ENCODE assay signal across 1 cellular context in the genomic region with DNA sequence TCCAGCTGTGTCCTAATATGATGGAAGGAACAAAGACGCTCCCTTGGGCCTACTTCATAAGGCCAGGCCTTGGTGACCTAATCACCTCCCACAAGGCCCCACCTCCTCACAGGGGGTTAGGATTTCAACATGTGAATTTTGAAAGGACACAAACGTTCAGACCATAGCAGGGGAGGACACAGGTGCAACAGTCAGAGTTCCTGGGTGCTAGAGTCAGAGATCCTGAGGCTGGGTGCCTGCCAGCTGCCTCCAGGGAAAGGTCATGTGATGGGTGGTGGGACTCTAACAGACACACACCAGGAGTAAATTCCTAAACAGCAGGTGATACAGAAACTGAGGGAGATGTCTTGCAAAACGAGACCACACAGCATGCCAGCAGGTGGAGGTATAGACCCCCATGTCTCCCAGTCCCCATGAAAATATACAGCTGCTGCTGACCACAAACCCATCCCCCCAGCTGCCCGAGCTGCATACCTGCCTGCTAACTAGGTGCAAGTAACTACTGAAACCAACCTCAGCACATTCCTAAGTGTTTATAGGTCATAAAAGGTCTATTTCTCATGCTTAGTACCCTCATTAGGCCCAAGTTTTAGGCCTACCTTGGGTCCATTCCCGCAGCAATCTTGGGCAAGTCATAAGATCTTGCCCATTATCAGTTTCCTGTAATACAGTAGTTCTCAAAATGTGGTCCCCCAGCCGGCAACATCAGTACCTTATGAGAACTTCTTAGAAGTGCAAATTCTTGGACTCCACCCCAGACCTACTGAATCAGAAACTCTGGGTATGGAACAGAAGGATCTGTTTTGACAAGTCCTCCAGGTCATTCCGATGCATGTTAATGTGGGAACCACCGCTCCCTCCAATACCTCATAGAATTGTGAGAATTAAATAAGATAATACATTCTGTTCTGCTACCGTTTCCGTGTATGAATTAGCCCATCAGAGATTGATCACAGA.
TF ChIP-seq lines count a peak whose summit lies in the region.

No MANE protein-coding gene starts in this region.

TF ChIP-seq in HepG2, 621 proteins besides CTCF, POLR2A, EP300 and RAD21 (continued from another document and continues in another):
- TF ChIP-seq, protein P1, sequence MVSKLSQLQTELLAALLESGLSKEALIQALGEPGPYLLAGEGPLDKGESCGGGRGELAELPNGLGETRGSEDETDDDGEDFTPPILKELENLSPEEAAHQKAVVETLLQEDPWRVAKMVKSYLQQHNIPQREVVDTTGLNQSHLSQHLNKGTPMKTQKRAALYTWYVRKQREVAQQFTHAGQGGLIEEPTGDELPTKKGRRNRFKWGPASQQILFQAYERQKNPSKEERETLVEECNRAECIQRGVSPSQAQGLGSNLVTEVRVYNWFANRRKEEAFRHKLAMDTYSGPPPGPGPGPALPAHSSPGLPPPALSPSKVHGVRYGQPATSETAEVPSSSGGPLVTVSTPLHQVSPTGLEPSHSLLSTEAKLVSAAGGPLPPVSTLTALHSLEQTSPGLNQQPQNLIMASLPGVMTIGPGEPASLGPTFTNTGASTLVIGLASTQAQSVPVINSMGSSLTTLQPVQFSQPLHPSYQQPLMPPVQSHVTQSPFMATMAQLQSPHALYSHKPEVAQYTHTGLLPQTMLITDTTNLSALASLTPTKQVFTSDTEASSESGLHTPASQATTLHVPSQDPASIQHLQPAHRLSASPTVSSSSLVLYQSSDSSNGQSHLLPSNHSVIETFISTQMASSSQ (IDR thresholded peaks at IDR 0.05; ENCODE audit: low read depth) = no peak
- TF ChIP-seq, protein P1 (CRISPR knock-in tag; IDR thresholded peaks at IDR 0.05; ENCODE audit: borderline replicate concordance) = 0 out of 2 replicates have a peak, but pooled peaks have one; percentile 18
- no peak for TF ChIP-seq PAX8 (CRISPR knock-in tag; IDR thresholded peaks at IDR 0.05; ENCODE audit: borderline replicate concordance)
- no peak for TF ChIP-seq ZFP62 (CRISPR knock-in tag; IDR thresholded peaks at IDR 0.05)
- peak; percentile 40; the same call in 1 of the 2 replicates for TF ChIP-seq TARDBP (CRISPR knock-in tag; IDR thresholded peaks at IDR 0.05)
- TF ChIP-seq SALL1 (CRISPR knock-in tag; IDR thresholded peaks at IDR 0.05) = peak; percentile 37; the same call in 1 of the 2 replicates
- TF ChIP-seq, protein P2, sequence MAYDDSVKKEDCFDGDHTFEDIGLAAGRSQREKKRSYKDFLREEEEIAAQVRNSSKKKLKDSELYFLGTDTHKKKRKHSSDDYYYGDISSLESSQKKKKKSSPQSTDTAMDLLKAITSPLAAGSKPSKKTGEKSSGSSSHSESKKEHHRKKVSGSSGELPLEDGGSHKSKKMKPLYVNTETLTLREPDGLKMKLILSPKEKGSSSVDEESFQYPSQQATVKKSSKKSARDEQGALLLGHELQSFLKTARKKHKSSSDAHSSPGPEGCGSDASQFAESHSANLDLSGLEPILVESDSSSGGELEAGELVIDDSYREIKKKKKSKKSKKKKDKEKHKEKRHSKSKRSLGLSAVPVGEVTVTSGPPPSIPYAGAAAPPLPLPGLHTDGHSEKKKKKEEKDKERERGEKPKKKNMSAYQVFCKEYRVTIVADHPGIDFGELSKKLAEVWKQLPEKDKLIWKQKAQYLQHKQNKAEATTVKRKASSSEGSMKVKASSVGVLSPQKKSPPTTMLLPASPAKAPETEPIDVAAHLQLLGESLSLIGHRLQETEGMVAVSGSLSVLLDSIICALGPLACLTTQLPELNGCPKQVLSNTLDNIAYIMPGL (CRISPR knock-in tag; IDR thresholded peaks at IDR 0.05; ENCODE audit: borderline replicate concordance in 1 of 2, low read depth in 1 of 2) = peak in 1 of 2 experiments; percentile 17; a peak in 2 of 4 replicates
- no peak for TF ChIP-seq ZNF33B (CRISPR knock-in tag; IDR thresholded peaks at IDR 0.05)
- TF ChIP-seq ZBTB20 (CRISPR knock-in tag; IDR thresholded peaks at IDR 0.05; ENCODE audit: borderline replicate concordance, low read depth) = 0 out of 2 replicates have a peak, but pooled peaks have one; percentile 34
- 0 out of 2 replicates have a peak, but pooled peaks have one; percentile 6 for TF ChIP-seq NR2F6 (IDR thresholded peaks at IDR 0.05)
- TF ChIP-seq NR2F6 (CRISPR knock-in tag; IDR thresholded peaks at IDR 0.05) = no peak
- TF ChIP-seq ZNF292 (CRISPR knock-in tag; IDR thresholded peaks at IDR 0.05; ENCODE audit: borderline replicate concordance, low read depth) = peak; percentile 32; the same call in 1 of the 2 replicates
- TF ChIP-seq GFI1 (CRISPR knock-in tag; IDR thresholded peaks at IDR 0.05; ENCODE audit: borderline replicate concordance) = 0 out of 2 replicates have a peak, but pooled peaks have one; percentile 37
- peak; percentile 24; the same call in 1 of the 2 replicates for TF ChIP-seq SPEN (CRISPR knock-in tag; IDR thresholded peaks at IDR 0.05; ENCODE audit: low read depth)
- TF ChIP-seq TAF1 (CRISPR knock-in tag; IDR thresholded peaks at IDR 0.05) = 0 out of 2 replicates have a peak, but pooled peaks have one; percentile 6
- TF ChIP-seq ESRRA (CRISPR knock-in tag; IDR thresholded peaks at IDR 0.05; ENCODE audit: low read depth) = no peak
- TF ChIP-seq CBX5 (CRISPR knock-in tag; IDR thresholded peaks at IDR 0.05; ENCODE audit: borderline replicate concordance) = no peak
- TF ChIP-seq, protein P3, sequence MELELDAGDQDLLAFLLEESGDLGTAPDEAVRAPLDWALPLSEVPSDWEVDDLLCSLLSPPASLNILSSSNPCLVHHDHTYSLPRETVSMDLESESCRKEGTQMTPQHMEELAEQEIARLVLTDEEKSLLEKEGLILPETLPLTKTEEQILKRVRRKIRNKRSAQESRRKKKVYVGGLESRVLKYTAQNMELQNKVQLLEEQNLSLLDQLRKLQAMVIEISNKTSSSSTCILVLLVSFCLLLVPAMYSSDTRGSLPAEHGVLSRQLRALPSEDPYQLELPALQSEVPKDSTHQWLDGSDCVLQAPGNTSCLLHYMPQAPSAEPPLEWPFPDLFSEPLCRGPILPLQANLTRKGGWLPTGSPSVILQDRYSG (CRISPR knock-in tag; IDR thresholded peaks at IDR 0.05) = no peak
- TF ChIP-seq ZNF546 (CRISPR knock-in tag; conservative IDR thresholded peaks at IDR 0.05) = no peak
- no peak for TF ChIP-seq GLI4 (CRISPR knock-in tag; IDR thresholded peaks at IDR 0.05; ENCODE audit: borderline replicate concordance)
- TF ChIP-seq TEAD3 (CRISPR knock-in tag; optimal IDR thresholded peaks at IDR 0.05; ENCODE audit: borderline replicate concordance) = peak; percentile 69
- no peak for TF ChIP-seq ZNF256 (CRISPR knock-in tag; conservative IDR thresholded peaks at IDR 0.05)
- no peak for TF ChIP-seq RFX1 (IDR thresholded peaks at IDR 0.05)
- TF ChIP-seq, protein P4, sequence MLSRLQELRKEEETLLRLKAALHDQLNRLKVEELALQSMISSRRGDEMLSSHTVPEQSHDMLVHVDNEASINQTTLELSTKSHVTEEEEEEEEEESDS (CRISPR knock-in tag; IDR thresholded peaks at IDR 0.05; ENCODE audit: borderline replicate concordance) = no peak
- peak; percentile 10; the same call in 1 of the 2 replicates for TF ChIP-seq GATAD2A (CRISPR knock-in tag; IDR thresholded peaks at IDR 0.05)
- 0 out of 2 replicates have a peak, but pooled peaks have one; percentile 48 for TF ChIP-seq CBFB (CRISPR knock-in tag; IDR thresholded peaks at IDR 0.05)
- TF ChIP-seq ZNF101 (CRISPR knock-in tag; IDR thresholded peaks at IDR 0.05; ENCODE audit: borderline replicate concordance, low read depth) = no peak
- TF ChIP-seq, protein P5, sequence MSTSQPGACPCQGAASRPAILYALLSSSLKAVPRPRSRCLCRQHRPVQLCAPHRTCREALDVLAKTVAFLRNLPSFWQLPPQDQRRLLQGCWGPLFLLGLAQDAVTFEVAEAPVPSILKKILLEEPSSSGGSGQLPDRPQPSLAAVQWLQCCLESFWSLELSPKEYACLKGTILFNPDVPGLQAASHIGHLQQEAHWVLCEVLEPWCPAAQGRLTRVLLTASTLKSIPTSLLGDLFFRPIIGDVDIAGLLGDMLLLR (CRISPR knock-in tag; IDR thresholded peaks at IDR 0.05) = 0 out of 2 replicates have a peak, but pooled peaks have one; percentile 24
- TF ChIP-seq BORCS8-MEF2B (CRISPR knock-in tag; IDR thresholded peaks at IDR 0.05) = 0 out of 2 replicates have a peak, but pooled peaks have one; percentile 22
- TF ChIP-seq, protein P6, sequence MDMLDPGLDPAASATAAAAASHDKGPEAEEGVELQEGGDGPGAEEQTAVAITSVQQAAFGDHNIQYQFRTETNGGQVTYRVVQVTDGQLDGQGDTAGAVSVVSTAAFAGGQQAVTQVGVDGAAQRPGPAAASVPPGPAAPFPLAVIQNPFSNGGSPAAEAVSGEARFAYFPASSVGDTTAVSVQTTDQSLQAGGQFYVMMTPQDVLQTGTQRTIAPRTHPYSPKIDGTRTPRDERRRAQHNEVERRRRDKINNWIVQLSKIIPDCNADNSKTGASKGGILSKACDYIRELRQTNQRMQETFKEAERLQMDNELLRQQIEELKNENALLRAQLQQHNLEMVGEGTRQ (IDR thresholded peaks at IDR 0.05; ENCODE audit: low read depth, low read length) = 0 out of 2 replicates have a peak, but pooled peaks have one; percentile 25
- TF ChIP-seq, protein P6 (CRISPR knock-in tag; IDR thresholded peaks at IDR 0.05; ENCODE audit: borderline replicate concordance) = peak; percentile 45; the same call in 1 of the 2 replicates
- no peak for TF ChIP-seq TEAD2 (CRISPR knock-in tag; IDR thresholded peaks at IDR 0.05)
- peak; percentile 50; the same call in 1 of the 2 replicates for TF ChIP-seq ZFX (CRISPR knock-in tag; IDR thresholded peaks at IDR 0.05; ENCODE audit: low read depth)
- peak; percentile 71 for TF ChIP-seq SMC3 (IDR thresholded peaks at IDR 0.05; ENCODE audit: low read length)
- TF ChIP-seq, protein P7, sequence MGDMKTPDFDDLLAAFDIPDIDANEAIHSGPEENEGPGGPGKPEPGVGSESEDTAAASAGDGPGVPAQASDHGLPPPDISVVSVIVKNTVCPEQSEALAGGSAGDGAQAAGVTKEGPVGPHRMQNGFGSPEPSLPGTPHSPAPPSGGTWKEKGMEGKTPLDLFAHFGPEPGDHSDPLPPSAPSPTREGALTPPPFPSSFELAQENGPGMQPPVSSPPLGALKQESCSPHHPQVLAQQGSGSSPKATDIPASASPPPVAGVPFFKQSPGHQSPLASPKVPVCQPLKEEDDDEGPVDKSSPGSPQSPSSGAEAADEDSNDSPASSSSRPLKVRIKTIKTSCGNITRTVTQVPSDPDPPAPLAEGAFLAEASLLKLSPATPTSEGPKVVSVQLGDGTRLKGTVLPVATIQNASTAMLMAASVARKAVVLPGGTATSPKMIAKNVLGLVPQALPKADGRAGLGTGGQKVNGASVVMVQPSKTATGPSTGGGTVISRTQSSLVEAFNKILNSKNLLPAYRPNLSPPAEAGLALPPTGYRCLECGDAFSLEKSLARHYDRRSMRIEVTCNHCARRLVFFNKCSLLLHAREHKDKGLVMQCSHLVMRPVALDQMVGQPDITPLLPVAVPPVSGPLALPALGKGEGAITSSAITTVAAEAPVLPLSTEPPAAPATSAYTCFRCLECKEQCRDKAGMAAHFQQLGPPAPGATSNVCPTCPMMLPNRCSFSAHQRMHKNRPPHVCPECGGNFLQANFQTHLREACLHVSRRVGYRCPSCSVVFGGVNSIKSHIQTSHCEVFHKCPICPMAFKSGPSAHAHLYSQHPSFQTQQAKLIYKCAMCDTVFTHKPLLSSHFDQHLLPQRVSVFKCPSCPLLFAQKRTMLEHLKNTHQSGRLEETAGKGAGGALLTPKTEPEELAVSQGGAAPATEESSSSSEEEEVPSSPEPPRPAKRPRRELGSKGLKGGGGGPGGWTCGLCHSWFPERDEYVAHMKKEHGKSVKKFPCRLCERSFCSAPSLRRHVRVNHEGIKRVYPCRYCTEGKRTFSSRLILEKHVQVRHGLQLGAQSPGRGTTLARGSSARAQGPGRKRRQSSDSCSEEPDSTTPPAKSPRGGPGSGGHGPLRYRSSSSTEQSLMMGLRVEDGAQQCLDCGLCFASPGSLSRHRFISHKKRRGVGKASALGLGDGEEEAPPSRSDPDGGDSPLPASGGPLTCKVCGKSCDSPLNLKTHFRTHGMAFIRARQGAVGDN (CRISPR knock-in tag; IDR thresholded peaks at IDR 0.05) = peak; percentile 24; the same call in 1 of the 2 replicates
- peak; percentile 44; the same call in 1 of the 2 replicates for TF ChIP-seq KDM5B (CRISPR knock-in tag; IDR thresholded peaks at IDR 0.05; ENCODE audit: borderline replicate concordance)
- TF ChIP-seq SAP130 (CRISPR knock-in tag; IDR thresholded peaks at IDR 0.05; ENCODE audit: low read depth) = peak; percentile 35; the same call in 1 of the 2 replicates
- TF ChIP-seq POGZ (CRISPR knock-in tag; IDR thresholded peaks at IDR 0.05) = peak; percentile 41; the same call in 1 of the 2 replicates
- TF ChIP-seq, protein P8, sequence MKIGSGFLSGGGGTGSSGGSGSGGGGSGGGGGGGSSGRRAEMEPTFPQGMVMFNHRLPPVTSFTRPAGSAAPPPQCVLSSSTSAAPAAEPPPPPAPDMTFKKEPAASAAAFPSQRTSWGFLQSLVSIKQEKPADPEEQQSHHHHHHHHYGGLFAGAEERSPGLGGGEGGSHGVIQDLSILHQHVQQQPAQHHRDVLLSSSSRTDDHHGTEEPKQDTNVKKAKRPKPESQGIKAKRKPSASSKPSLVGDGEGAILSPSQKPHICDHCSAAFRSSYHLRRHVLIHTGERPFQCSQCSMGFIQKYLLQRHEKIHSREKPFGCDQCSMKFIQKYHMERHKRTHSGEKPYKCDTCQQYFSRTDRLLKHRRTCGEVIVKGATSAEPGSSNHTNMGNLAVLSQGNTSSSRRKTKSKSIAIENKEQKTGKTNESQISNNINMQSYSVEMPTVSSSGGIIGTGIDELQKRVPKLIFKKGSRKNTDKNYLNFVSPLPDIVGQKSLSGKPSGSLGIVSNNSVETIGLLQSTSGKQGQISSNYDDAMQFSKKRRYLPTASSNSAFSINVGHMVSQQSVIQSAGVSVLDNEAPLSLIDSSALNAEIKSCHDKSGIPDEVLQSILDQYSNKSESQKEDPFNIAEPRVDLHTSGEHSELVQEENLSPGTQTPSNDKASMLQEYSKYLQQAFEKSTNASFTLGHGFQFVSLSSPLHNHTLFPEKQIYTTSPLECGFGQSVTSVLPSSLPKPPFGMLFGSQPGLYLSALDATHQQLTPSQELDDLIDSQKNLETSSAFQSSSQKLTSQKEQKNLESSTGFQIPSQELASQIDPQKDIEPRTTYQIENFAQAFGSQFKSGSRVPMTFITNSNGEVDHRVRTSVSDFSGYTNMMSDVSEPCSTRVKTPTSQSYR (CRISPR knock-in tag; IDR thresholded peaks at IDR 0.05; ENCODE audit: borderline replicate concordance) = peak; percentile 70; the same call in 1 of the 2 replicates
